Comparison of ENCODE assay signal across 9 cellular contexts in genomic region chr15:72902245-72902928, GRCh38.
DNase-seq lines count a peak whose midpoint lies in the region; ATAC-seq and TF ChIP-seq lines count a peak whose summit lies in the region.
"Had no signal": no experiment of that assay in that cellular context is flagged by ENCODE, and none has a peak within 500 bp of the region (broad histone marks: within the 10 kb centered on the region; RNA-seq: fewer than 3 reads in every experiment).

No MANE protein-coding gene starts in this region.

- TF ChIP-seq CTCF in choroid plexus epithelial cell (conservative IDR thresholded peaks at IDR 0.05; ENCODE audit: low read depth, low read length) (no peak), tibial artery (IDR thresholded peaks at IDR 0.05) (no peak), suprapubic skin (IDR thresholded peaks at IDR 0.05) (no peak)

- ATAC-seq in GM21367 (IDR thresholded peaks at IDR 0.05; ENCODE audit: unreplicated experiment), result no peak
- no peak for ATAC-seq in HG03280 (IDR thresholded peaks at IDR 0.05; ENCODE audit: unreplicated experiment)
- ATAC-seq: natural killer cell treated with Interleukin-12 subunit alpha and Interleukin-12 subunit beta and Interleukin-15 and Interleukin-18, amount 100 ng/mL, for 72 hours had no signal

- TF ChIP-seq EP300 in suprapubic skin (IDR thresholded peaks at IDR 0.05), result no peak

- H3K27me3 ChIP-seq in tibial artery (no peaks in the 10 kb centered on the region), suprapubic skin (no peaks in the 10 kb centered on the region)

- WGBS in suprapubic skin, result 21% methylated on average over 5 of the region's 15 CpGs

- peak overlapping the region; percentile 23 to 61 for H3K27ac ChIP-seq in tibial artery
- no peak overlapping the region for H3K27ac ChIP-seq in suprapubic skin

- H3K9me3 ChIP-seq in tibial artery, result no peaks in the 10 kb centered on the region
- H3K9me3 ChIP-seq in suprapubic skin, result no peaks in the 10 kb centered on the region

- H3K4me3 ChIP-seq in choroid plexus epithelial cell (ENCODE audit: low read depth, low read length), result no peak overlapping the region
- peak overlapping the region in 1 of 2 donors; percentile 6 for H3K4me3 ChIP-seq in tibial artery
- no peak overlapping the region for H3K4me3 ChIP-seq in suprapubic skin

- no peak for TF ChIP-seq POLR2A in suprapubic skin (IDR thresholded peaks at IDR 0.05)

- H3K36me3 ChIP-seq in tibial artery (no peaks in the 10 kb centered on the region), suprapubic skin (no peaks in the 10 kb centered on the region)

- H3K4me1 ChIP-seq in tibial artery, result peaks cover 0 to 51% (median 32%) of the 10 kb centered on the region in 4 donors
- peaks cover 18% of the 10 kb centered on the region for H3K4me1 ChIP-seq in suprapubic skin

- peak; percentile 77 for DNase-seq in HS-27A (ENCODE audit: low read depth)
- DNase-seq in choroid plexus epithelial cell (ENCODE audit: low read depth), result peak; percentile 34
- DNase-seq in medulla oblongata (ENCODE audit: extremely low spot score), result peak; percentile 74
- DNase-seq in tibial artery, result peak; percentile 61 to 88
- no peak for DNase-seq in NCI-H748 (lab: John Stamatoyannopoulos, UW; ENCODE audit: unreplicated experiment)
- DNase-seq in suprapubic skin (ENCODE audit: low spot score in 2 of 2), result no peak

- intact Hi-C loops in tibial artery (cut with DNase I; ENCODE audit: low total_unique reads), result no loop called here

Comparison
In these comparisons a context has a peak if more than half of its experiments do, and no peak if none do; other contexts are left out.
1. DNase-seq: peak in HS-27A (single experiment), choroid plexus epithelial cell (single experiment), medulla oblongata (single experiment) and tibial artery (2 of 2); none in NCI-H748 (single experiment) and suprapubic skin (0 of 2).